15 cellular contexts compared by ENCODE assay signal in genomic region chr4:143369556-143369955, GRCh38.
"Had no signal": no experiment of that assay in that cellular context is flagged by ENCODE, and none has a peak within 500 bp of the region (broad histone marks: within the 10 kb centered on the region; RNA-seq: fewer than 3 reads in every experiment).

No MANE protein-coding gene starts in this region.

- H3K4me1 Mint-ChIP-seq: activated CD8-positive, alpha-beta memory T cell treated with anti-CD3 and anti-CD28 coated beads, Interleukin-2, amount 10 ng/mL, durations not matched to agents 7 days and 5 days; activated naive CD8-positive, alpha-beta T cell treated with anti-CD3 and anti-CD28 coated beads, Interleukin-2, amount 10 ng/mL, durations not matched to agents 7 days and 5 days had no signal

- H3K27ac Mint-ChIP-seq: activated CD8-positive, alpha-beta memory T cell treated with anti-CD3 and anti-CD28 coated beads, Interleukin-2, amount 10 ng/mL, durations not matched to agents 7 days and 5 days; activated naive CD8-positive, alpha-beta T cell treated with anti-CD3 and anti-CD28 coated beads, Interleukin-2, amount 10 ng/mL, durations not matched to agents 7 days and 5 days had no signal

- H3K4me3 ChIP-seq: heart left ventricle, pancreas, tibial artery had no signal

- H3K36me3 Mint-ChIP-seq: activated CD8-positive, alpha-beta memory T cell treated with anti-CD3 and anti-CD28 coated beads, Interleukin-2, amount 10 ng/mL, durations not matched to agents 7 days and 5 days had no signal

- H3K36me3 ChIP-seq: pancreas, tibial artery had no signal

- H3K27ac ChIP-seq: pancreas, tibial artery had no signal

- H3K9me3 ChIP-seq: pancreas, tibial artery had no signal

- H3K27me3 Mint-ChIP-seq: activated naive CD8-positive, alpha-beta T cell treated with anti-CD3 and anti-CD28 coated beads, Interleukin-2, amount 10 ng/mL, durations not matched to agents 7 days and 5 days had no signal

- H3K27me3 ChIP-seq: heart left ventricle, pancreas, tibial artery had no signal

- ATAC-seq: activated CD8-positive, alpha-beta memory T cell treated with anti-CD3 and anti-CD28 coated beads, Interleukin-2, amount 10 ng/mL, durations not matched to agents 7 days and 5 days; esophagus mucosa had no signal

- FAIRE-seq: bronchial epithelial cell, colon, islet of Langerhans, pancreas, small intestine had no signal

- H3K4me3 Mint-ChIP-seq: activated CD8-positive, alpha-beta memory T cell treated with anti-CD3 and anti-CD28 coated beads, Interleukin-2, amount 10 ng/mL, durations not matched to agents 7 days and 5 days; activated naive CD8-positive, alpha-beta T cell treated with anti-CD3 and anti-CD28 coated beads, Interleukin-2, amount 10 ng/mL, durations not matched to agents 7 days and 5 days; neural crest cell had no signal

- DNase-seq: activated CD8-positive, alpha-beta memory T cell treated with anti-CD3 and anti-CD28 coated beads, Interleukin-2, amount 10 ng/mL, durations not matched to agents 7 days and 5 days; activated gamma-delta T cell treated with Interleukin-2 at 50 U/mL for 16 hours; activated naive CD8-positive, alpha-beta T cell treated with anti-CD3 and anti-CD28 coated beads, Interleukin-2, amount 10 ng/mL, durations not matched to agents 7 days and 5 days; activated T-cell treated with anti-CD3 and anti-CD28 coated beads, Interleukin-2, amount 50 U/mL, for 48 hours; aorta; foreskin fibroblast; heart left ventricle; pancreas; small intestine; tibial artery had no signal
